Comparison of ENCODE assay signal across 11 cellular contexts in the genomic region with DNA sequence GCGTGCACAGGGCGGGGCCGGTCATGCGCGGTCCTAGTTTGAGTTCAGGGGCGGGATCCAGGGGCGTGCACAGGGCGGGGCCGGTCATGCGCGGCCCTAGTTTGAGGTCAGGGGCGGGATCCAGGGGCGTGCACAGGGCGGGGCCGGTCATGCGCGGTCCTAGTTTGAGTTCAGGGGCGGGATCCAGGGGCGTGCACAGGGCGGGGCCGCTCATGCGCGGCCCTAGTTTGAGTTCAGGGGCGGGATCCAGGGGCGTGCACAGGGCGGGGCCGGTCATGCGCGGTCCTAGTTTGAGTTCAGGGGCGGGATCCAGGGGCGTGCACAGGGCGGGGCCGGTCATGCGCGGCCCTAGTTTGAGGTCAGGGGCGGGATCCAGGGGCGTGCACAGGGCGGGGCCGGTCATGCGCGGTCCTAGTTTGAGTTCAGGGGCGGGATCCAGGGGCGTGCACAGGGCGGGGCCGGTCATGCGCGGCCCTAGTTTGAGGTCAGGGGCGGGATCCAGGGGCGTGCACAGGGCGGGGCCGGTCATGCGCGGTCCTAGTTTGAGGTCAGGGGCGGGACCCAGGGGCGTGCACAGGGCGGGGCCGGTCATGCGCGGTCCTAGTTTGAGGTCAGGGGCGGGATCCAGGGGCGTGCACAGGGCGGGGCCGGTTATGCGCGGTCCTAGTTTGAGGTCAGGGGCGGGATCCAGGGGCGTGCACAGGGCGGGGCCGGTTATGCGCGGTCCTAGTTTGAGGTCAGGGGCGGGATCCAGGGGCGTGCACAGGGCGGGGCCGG. TPM values are rescaled to one million over a fixed set of nuclear protein-coding genes. Genes with fewer than 3 reads are reported as not detected.
DNase-seq lines count a peak whose midpoint lies in the region; ATAC-seq and TF ChIP-seq lines count a peak whose summit lies in the region.
"Not testable (repeated sequence)": the region's sequence is repeated elsewhere in the genome, so short reads cannot be mapped to it uniquely, and the experiment has no call there.
"Had no signal": no experiment of that assay in that cellular context is flagged by ENCODE, and none has a peak within 500 bp of the region (broad histone marks: within the 10 kb centered on the region; RNA-seq: fewer than 3 reads in every experiment).

No MANE protein-coding gene starts in this region.

- H3K27ac ChIP-seq in WERI-Rb-1; naive thymus-derived CD4-positive, alpha-beta T cell (ENCODE audit: low read depth, low read length): not testable (repeated sequence)
- peak overlapping the region; percentile 44 to 76 (median 72) for H3K27ac ChIP-seq in esophagus muscularis mucosa (replicated peaks in 1 of 4)

- peaks cover 21% of the 10 kb centered on the region for H3K36me3 ChIP-seq in WERI-Rb-1
- not testable (repeated sequence) for H3K36me3 ChIP-seq in esophagus muscularis mucosa; naive thymus-derived CD4-positive, alpha-beta T cell (ENCODE audit: control insufficient read depth in 2 of 3, insufficient read depth in 3 of 3, low read length in 3 of 3)

- peak overlapping the region; percentile 77 for H3K27ac Mint-ChIP-seq in activated naive CD8-positive, alpha-beta T cell treated with anti-CD3 and anti-CD28 coated beads, Interleukin-2, amount 50 U/mL, for 24 hours
- H3K27ac Mint-ChIP-seq in naive thymus-derived CD4-positive, alpha-beta T cell, result peak overlapping the region; percentile 87 to 96 (median 92)
- peak overlapping the region; percentile 96 for H3K27ac Mint-ChIP-seq in stimulated activated naive B cell treated with anti-CD40 and anti-IgM and Interleukin-4, amounts not matched to agents 10 μg/mL and 1 μg/mL and 100 μg/mL, for 72 hours

- H3K4me1 Mint-ChIP-seq in activated naive CD8-positive, alpha-beta T cell treated with anti-CD3 and anti-CD28 coated beads, Interleukin-2, amount 50 U/mL, for 24 hours, result not testable (repeated sequence)
- H3K4me1 Mint-ChIP-seq in naive thymus-derived CD4-positive, alpha-beta T cell, result peaks cover 0 to 23% (median 13%) of the 10 kb centered on the region in 7 donors
- peaks cover 7 to 15% of the 10 kb centered on the region in 2 donors for H3K4me1 Mint-ChIP-seq in stimulated activated naive B cell treated with anti-CD40 and anti-IgM and Interleukin-4, amounts not matched to agents 10 μg/mL and 1 μg/mL and 100 μg/mL, for 72 hours

- intact Hi-C loops in esophagus muscularis mucosa (cut with DNase I); naive thymus-derived CD4-positive, alpha-beta T cell (cut with micrococcal nuclease): not testable (repeated sequence)

- POLR2A ChIA-PET in naive thymus-derived CD4-positive, alpha-beta T cell (lab: Charles Lee), result interaction anchor here (1.0 kb wide), 1 partner anchor 15 kb away, joined by 3 read pairs; no protein-coding TSS in a partner anchor

- peaks cover 12% of the 10 kb centered on the region for H3K27me3 Mint-ChIP-seq in activated naive CD8-positive, alpha-beta T cell treated with anti-CD3 and anti-CD28 coated beads, Interleukin-2, amount 50 U/mL, for 24 hours
- peaks cover 0 to 11% (median 7%) of the 10 kb centered on the region in 5 donors for H3K27me3 Mint-ChIP-seq in naive thymus-derived CD4-positive, alpha-beta T cell
- H3K27me3 Mint-ChIP-seq in stimulated activated naive B cell treated with anti-CD40 and anti-IgM and Interleukin-4, amounts not matched to agents 10 μg/mL and 1 μg/mL and 100 μg/mL, for 72 hours, result peaks cover 15 to 29% of the 10 kb centered on the region in 2 donors

- H3K4me3 ChIP-seq in WERI-Rb-1 (ENCODE audit: low read depth, low read length) (peak overlapping the region; percentile 50), esophagus muscularis mucosa (peak overlapping the region; percentile 46 to 61 (median 53))
- H3K4me3 ChIP-seq in naive thymus-derived CD4-positive, alpha-beta T cell (ENCODE audit: low read length), result peak overlapping the region; percentile 72

- no CpG with 5 or more reads among the region's 75 CpGs for WGBS in esophagus muscularis mucosa

- not testable (repeated sequence) for H3K36me3 Mint-ChIP-seq in activated naive CD8-positive, alpha-beta T cell treated with anti-CD3 and anti-CD28 coated beads, Interleukin-2, amount 50 U/mL, for 24 hours (ENCODE audit: low read depth); naive thymus-derived CD4-positive, alpha-beta T cell; stimulated activated naive B cell treated with anti-CD40 and anti-IgM and Interleukin-4, amounts not matched to agents 10 μg/mL and 1 μg/mL and 100 μg/mL, for 72 hours

- H3K9me3 ChIP-seq in WERI-Rb-1 (ENCODE audit: severe bottlenecking); esophagus muscularis mucosa; naive thymus-derived CD4-positive, alpha-beta T cell (ENCODE audit: control insufficient read depth in 2 of 3, low read length in 3 of 3): not testable (repeated sequence)

- H3K9me3 Mint-ChIP-seq in activated naive CD8-positive, alpha-beta T cell treated with anti-CD3 and anti-CD28 coated beads, Interleukin-2, amount 50 U/mL, for 24 hours; naive thymus-derived CD4-positive, alpha-beta T cell; stimulated activated naive B cell treated with anti-CD40 and anti-IgM and Interleukin-4, amounts not matched to agents 10 μg/mL and 1 μg/mL and 100 μg/mL, for 72 hours: not testable (repeated sequence)

- H3K4me3 Mint-ChIP-seq in activated naive CD8-positive, alpha-beta T cell treated with anti-CD3 and anti-CD28 coated beads, Interleukin-2, amount 50 U/mL, for 24 hours, result peak overlapping the region; percentile 67
- peak overlapping the region in 8 of 10 donors; percentile 73 to 88 (median 82) for H3K4me3 Mint-ChIP-seq in naive thymus-derived CD4-positive, alpha-beta T cell
- H3K4me3 Mint-ChIP-seq in stimulated activated naive B cell treated with anti-CD40 and anti-IgM and Interleukin-4, amounts not matched to agents 10 μg/mL and 1 μg/mL and 100 μg/mL, for 72 hours, result peak overlapping the region; percentile 80 to 85

- H3K27me3 ChIP-seq in WERI-Rb-1 (ENCODE audit: insufficient read depth, low read depth, severe bottlenecking); esophagus muscularis mucosa; naive thymus-derived CD4-positive, alpha-beta T cell (ENCODE audit: control insufficient read depth in 2 of 2, insufficient read depth in 2 of 2, low read length in 2 of 2): not testable (repeated sequence)

- TF ChIP-seq POLR2A in esophagus muscularis mucosa (IDR thresholded peaks at IDR 0.05; ENCODE audit: low read depth), result not testable (repeated sequence)

- TF ChIP-seq CTCF in WERI-Rb-1 (IDR thresholded peaks at IDR 0.05; ENCODE audit: low read depth, low read length); esophagus muscularis mucosa (IDR thresholded peaks at IDR 0.05): not testable (repeated sequence)

- DNase-seq in COLO668 (lab: John Stamatoyannopoulos, UW; ENCODE audit: unreplicated experiment) (peak; percentile 58), WERI-Rb-1 (peak; percentile 86), activated T-cell treated with anti-CD3 and anti-CD28 coated beads for 4 hours (peak; percentile 35)
- peak; percentile 69 for DNase-seq in activated naive CD8-positive, alpha-beta T cell treated with anti-CD3 and anti-CD28 coated beads, Interleukin-2, amount 50 U/mL, for 24 hours
- DNase-seq in esophagus muscularis mucosa (ENCODE audit: extremely low spot score); stimulated activated naive B cell treated with anti-CD40 and anti-IgM and Interleukin-4, amounts not matched to agents 10 μg/mL and 1 μg/mL and 100 μg/mL, for 72 hours: not testable (repeated sequence)
- DNase-seq in naive thymus-derived CD4-positive, alpha-beta T cell, result peak; percentile 26 to 76 (median 55)
- DNase-seq in stimulated activated CD4-positive, alpha-beta T cell treated with anti-CD3 and anti-CD28 coated beads, Interleukin-15, amount 100 ng/mL, for 48 hours (ENCODE audit: low read depth in 2 of 2), result peak; percentile 33 to 59

- ATAC-seq in activated naive CD8-positive, alpha-beta T cell treated with anti-CD3 and anti-CD28 coated beads, Interleukin-2, amount 50 U/mL, for 24 hours; naive thymus-derived CD4-positive, alpha-beta T cell; stimulated activated naive B cell treated with anti-CD40 and anti-IgM and Interleukin-4, amounts not matched to agents 10 μg/mL and 1 μg/mL and 100 μg/mL, for 72 hours (replicated peaks): not testable (repeated sequence)

- CTCF ChIA-PET in naive thymus-derived CD4-positive, alpha-beta T cell (lab: Charles Lee), result interaction anchor here (0.6 to 1.2 kb wide), 2 partner anchors 15 to 541 kb away, joined by 3 to 4 read pairs; no protein-coding TSS in a partner anchor

- TF ChIP-seq EP300 in esophagus muscularis mucosa (IDR thresholded peaks at IDR 0.05), result not testable (repeated sequence)

- peaks cover 7 to 36% (median 23%) of the 10 kb centered on the region in 4 donors for H3K4me1 ChIP-seq in esophagus muscularis mucosa
- H3K4me1 ChIP-seq in naive thymus-derived CD4-positive, alpha-beta T cell (ENCODE audit: control insufficient read depth in 2 of 2, insufficient read depth in 2 of 2, low read length in 2 of 2), result peaks cover 3 to 20% of the 10 kb centered on the region in 2 donors

RNA-seq across cellular contexts. Expression of gene TMEM255B, which starts 33.5 kb away (rescaled TPM):
- 10 to 100 TPM in 3 of 4 donors, 1 to 10 TPM in 1; 4.1 to 12.3 (median 10.7) TPM for total RNA-seq in esophagus muscularis mucosa
- 1 to 10 TPM in 4 of 5 experiments, under 1 TPM in 1; 0.62 to 3.3 (median 1.6) TPM for total RNA-seq in naive thymus-derived CD4-positive, alpha-beta T cell
- polyA plus RNA-seq in naive thymus-derived CD4-positive, alpha-beta T cell, result under 1 TPM in 1 of 2 donors, not detected in 1; 0.08 TPM

RNA-seq across cellular contexts. Expression of gene GRK1, which starts 58.5 kb away (rescaled TPM):
- under 1 TPM in 1 of 4 donors, not detected in 3; under 0.01 TPM for total RNA-seq in esophagus muscularis mucosa
- total RNA-seq in naive thymus-derived CD4-positive, alpha-beta T cell, result not detected
- polyA plus RNA-seq in naive thymus-derived CD4-positive, alpha-beta T cell, result not detected
- total RNA-seq: HFFc6, M059J had no signal
- polyA plus RNA-seq: AG04450 had no signal
